28 cellular contexts compared by ENCODE assay signal in the genomic region with DNA sequence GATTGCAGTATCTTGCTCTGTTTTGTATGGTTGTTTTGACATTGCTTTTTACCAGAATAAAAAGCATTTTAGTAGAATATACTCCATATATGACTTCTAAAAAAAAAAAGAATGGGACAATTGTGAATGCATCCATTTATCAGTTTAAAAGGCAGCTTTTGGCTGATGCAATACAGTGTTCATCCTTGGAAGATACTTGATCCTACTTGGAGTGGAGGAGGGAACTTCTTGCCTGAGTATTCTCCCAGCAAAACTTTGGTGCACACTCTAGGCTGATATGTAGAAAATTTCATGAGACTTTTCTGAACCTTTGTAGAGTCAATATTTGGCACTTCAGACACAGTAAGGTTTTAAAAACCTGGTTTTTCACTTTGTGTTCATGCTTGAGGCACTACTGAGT. TPM values are rescaled to one million over a fixed set of nuclear protein-coding genes. Genes with fewer than 3 reads are reported as not detected.
DNase-seq lines count a peak whose midpoint lies in the region; TF ChIP-seq lines count a peak whose summit lies in the region.
"Had no signal": no experiment of that assay in that cellular context is flagged by ENCODE, and none has a peak within 500 bp of the region (broad histone marks: within the 10 kb centered on the region; RNA-seq: fewer than 3 reads in every experiment).

No MANE protein-coding gene starts in this region.

- H3K4ac ChIP-seq in mesendoderm (ENCODE audit: low read depth, low read length), result no peak overlapping the region

- no peak overlapping the region for H3K9ac ChIP-seq in mesendoderm (ENCODE audit: low read length)

- H3K56ac ChIP-seq in mesendoderm (ENCODE audit: low read length), result no peak overlapping the region

- H2BK15ac ChIP-seq in mesendoderm (replicated peaks; ENCODE audit: low read depth), result no peak overlapping the region

- H3K18ac ChIP-seq in mesendoderm (ENCODE audit: low read length), result no peak overlapping the region

- no peak overlapping the region for H4K5ac ChIP-seq in mesendoderm (ENCODE audit: low read length)

- no peak overlapping the region for H3K27ac Mint-ChIP-seq in activated T-cell treated with anti-CD3 and anti-CD28 coated beads, Interleukin-2, amount 50 U/mL, for 24 hours
- H3K27ac Mint-ChIP-seq: activated CD4-positive, alpha-beta T cell treated with anti-CD3 and anti-CD28 coated beads, Interleukin-2, amount 10 ng/mL, durations not matched to agents 24 days and 14 days; activated naive CD8-positive, alpha-beta T cell treated with anti-CD3 and anti-CD28 coated beads, Interleukin-2, amount 50 U/mL, for 24 hours; immature natural killer cell had no signal

- H3K36me3 ChIP-seq in BJ (ENCODE audit: control insufficient read depth, insufficient read depth, low read length), result peaks cover 3% of the 10 kb centered on the region
- peaks cover 4% of the 10 kb centered on the region for H3K36me3 ChIP-seq in mesendoderm (ENCODE audit: control insufficient read depth, insufficient read depth, low read length)
- peaks cover 0 to 27% of the 10 kb centered on the region in 2 donors for H3K36me3 ChIP-seq in vagina

- no peaks in the 10 kb centered on the region for H3K27me3 Mint-ChIP-seq in activated T-cell treated with anti-CD3 and anti-CD28 coated beads, Interleukin-2, amount 50 U/mL, for 24 hours
- H3K27me3 Mint-ChIP-seq: activated CD4-positive, alpha-beta T cell treated with anti-CD3 and anti-CD28 coated beads, Interleukin-2, amount 10 ng/mL, durations not matched to agents 24 days and 14 days; activated naive CD8-positive, alpha-beta T cell treated with anti-CD3 and anti-CD28 coated beads, Interleukin-2, amount 50 U/mL, for 24 hours; naive B cell had no signal

- no peak overlapping the region for H3K27ac ChIP-seq in mesendoderm (ENCODE audit: low read depth, low read length)
- no peak overlapping the region for H3K27ac ChIP-seq in vagina
- H3K27ac ChIP-seq: body of pancreas, gastrocnemius medialis, hepatocyte, Peyer's patch, stomach, tibial nerve had no signal

- POLR2A ChIA-PET in BJ (lab: Charles Lee), result no interaction called here

- DNase-seq in BJ (ENCODE audit: low read depth), result peak; percentile 3
- DNase-seq in OCI-M1 (lab: John Stamatoyannopoulos, UW), result peak; percentile 32
- peak; percentile 21 for DNase-seq in epidermal melanocyte (ENCODE audit: insufficient read length, low spot score)
- peak; percentile 3 for DNase-seq in mesendoderm
- DNase-seq in vagina (ENCODE audit: extremely low spot score in 2 of 2), result no peak
- no peak for DNase-seq in NCI-H524 treated with DMSO at 0.1 percent for 48 hours (lab: John Stamatoyannopoulos, UW)
- DNase-seq in HPDE6-E6E7 (ENCODE audit: extremely low spot score), result no peak
- DNase-seq in activated T-cell treated with anti-CD3 and anti-CD28 coated beads, Interleukin-2, amount 50 U/mL, for 24 hours, result no peak
- DNase-seq: ACHN; activated CD4-positive, alpha-beta T cell treated with anti-CD3 and anti-CD28 coated beads, Interleukin-2, amount 10 ng/mL, durations not matched to agents 24 days and 14 days; activated gamma-delta T cell treated with Interleukin-2 at 50 U/mL for 16 hours; activated naive CD8-positive, alpha-beta T cell treated with anti-CD3 and anti-CD28 coated beads, Interleukin-2, amount 50 U/mL, for 24 hours; activated T-cell treated with anti-CD3 and anti-CD28 coated beads, Interleukin-2, amount 50 U/mL, for 1 hour; body of pancreas; cerebellar nuclear complex; gastrocnemius medialis; immature natural killer cell; naive B cell; NCI-H2171; NCI-H524; Peyer's patch; SIG-M5; stimulated activated CD4-positive, alpha-beta T cell treated with anti-CD3 and anti-CD28 coated beads, Interleukin-1b, Interleukin-23, amount 100 ng/mL, for 48 hours; stimulated activated CD8-positive, alpha-beta memory T cell treated with anti-CD3 and anti-CD28 coated beads, Interleukin-4, amount 100 ng/mL, for 48 hours; stomach had no signal

- H2AK5ac ChIP-seq in mesendoderm (ENCODE audit: low read length), result no peak overlapping the region

- no peak for TF ChIP-seq POLR2A in vagina (IDR thresholded peaks at IDR 0.05)

- no peaks in the 10 kb centered on the region for H3K79me1 ChIP-seq in mesendoderm (ENCODE audit: low read length)

- CTCF ChIA-PET in BJ (lab: Yijun Ruan, JAX), result interaction anchor here (0.6 kb wide), 1 partner anchor 15 kb away, joined by 3 read pairs; no protein-coding TSS in a partner anchor

- H3K4me3 ChIP-seq in BJ (ENCODE audit: low read depth, low read length) (no peak overlapping the region), mesendoderm (ENCODE audit: low read length) (no peak overlapping the region), vagina (no peak overlapping the region)
- H3K4me3 ChIP-seq: body of pancreas, gastrocnemius medialis, hepatocyte, Peyer's patch, smooth muscle cell, stomach, tibial nerve had no signal

- H3K23ac ChIP-seq in mesendoderm (ENCODE audit: low read length), result no peak overlapping the region

- no peak overlapping the region for H3K4me3 Mint-ChIP-seq in activated T-cell treated with anti-CD3 and anti-CD28 coated beads, Interleukin-2, amount 50 U/mL, for 24 hours
- H3K4me3 Mint-ChIP-seq: activated CD4-positive, alpha-beta T cell treated with anti-CD3 and anti-CD28 coated beads, Interleukin-2, amount 10 ng/mL, durations not matched to agents 24 days and 14 days; activated naive CD8-positive, alpha-beta T cell treated with anti-CD3 and anti-CD28 coated beads, Interleukin-2, amount 50 U/mL, for 24 hours; immature natural killer cell; naive B cell had no signal

- TF ChIP-seq CTCF in BJ (IDR thresholded peaks at IDR 0.05; ENCODE audit: insufficient read depth, low read depth, low read length), result no peak
- TF ChIP-seq CTCF in vagina (IDR thresholded peaks at IDR 0.05), result no peak

- H3K4me2 ChIP-seq in mesendoderm (ENCODE audit: low read length), result no peak overlapping the region
- H3K4me2 ChIP-seq: hepatocyte, smooth muscle cell had no signal

- no peaks in the 10 kb centered on the region for H3K9me3 ChIP-seq in vagina
- H3K9me3 ChIP-seq: body of pancreas, gastrocnemius medialis, Peyer's patch, stomach, tibial nerve had no signal

- H3K27me3 ChIP-seq in BJ (ENCODE audit: control insufficient read depth, insufficient read depth, low read length) (no peaks in the 10 kb centered on the region), mesendoderm (ENCODE audit: insufficient read depth, low read length, poor library complexity) (no peaks in the 10 kb centered on the region), vagina (no peaks in the 10 kb centered on the region)
- H3K27me3 ChIP-seq: body of pancreas, gastrocnemius medialis, hepatocyte, Peyer's patch, stomach, tibial nerve had no signal

- H3K36me3 Mint-ChIP-seq in activated T-cell treated with anti-CD3 and anti-CD28 coated beads, Interleukin-2, amount 50 U/mL, for 24 hours (ENCODE audit: low read depth), result peaks cover 79% of the 10 kb centered on the region

- no peaks in the 10 kb centered on the region for H3K79me2 ChIP-seq in mesendoderm (ENCODE audit: control insufficient read depth, insufficient read depth, low read length)
- H3K79me2 ChIP-seq: hepatocyte had no signal

- no peaks in the 10 kb centered on the region for H3K4me1 Mint-ChIP-seq in activated T-cell treated with anti-CD3 and anti-CD28 coated beads, Interleukin-2, amount 50 U/mL, for 24 hours (ENCODE audit: low read depth)
- H3K4me1 Mint-ChIP-seq: activated CD4-positive, alpha-beta T cell treated with anti-CD3 and anti-CD28 coated beads, Interleukin-2, amount 10 ng/mL, durations not matched to agents 24 days and 14 days; activated naive CD8-positive, alpha-beta T cell treated with anti-CD3 and anti-CD28 coated beads, Interleukin-2, amount 50 U/mL, for 24 hours; immature natural killer cell; naive B cell had no signal

- H3K4me1 ChIP-seq in mesendoderm (ENCODE audit: control insufficient read depth, low read depth, low read length), result no peaks in the 10 kb centered on the region
- no peaks in the 10 kb centered on the region for H3K4me1 ChIP-seq in vagina
- H3K4me1 ChIP-seq: body of pancreas, Peyer's patch, stomach, tibial nerve had no signal

- H4K8ac ChIP-seq in mesendoderm (ENCODE audit: low read depth, low read length), result no peak overlapping the region

- no peaks in the 10 kb centered on the region for H3K9me3 Mint-ChIP-seq in activated T-cell treated with anti-CD3 and anti-CD28 coated beads, Interleukin-2, amount 50 U/mL, for 24 hours
- H3K9me3 Mint-ChIP-seq: activated CD4-positive, alpha-beta T cell treated with anti-CD3 and anti-CD28 coated beads, Interleukin-2, amount 10 ng/mL, durations not matched to agents 24 days and 14 days; activated naive CD8-positive, alpha-beta T cell treated with anti-CD3 and anti-CD28 coated beads, Interleukin-2, amount 50 U/mL, for 24 hours; immature natural killer cell had no signal

- H2BK5ac ChIP-seq in mesendoderm (ENCODE audit: low read length), result no peak overlapping the region

- H2BK120ac ChIP-seq in mesendoderm (ENCODE audit: low read depth, low read length), result no peak overlapping the region

- intact Hi-C loops in vagina (cut with DNase I), result no loop called here

RNA-seq across cellular contexts. Expression of a gene that starts 40.2 kb away (rescaled TPM):
- 68.2 and 86.4 TPM in 2 replicates for polyA plus RNA-seq in BJ (2011; rRNA removed)
- polyA minus RNA-seq in BJ (2011; rRNA and poly(A)+ RNA removed), result 71.0 and 73.1 TPM in 2 replicates
- 36.4 TPM for polyA plus RNA-seq in mesendoderm (2013, experiment 1 of 2)
- 36.6 TPM for polyA plus RNA-seq in mesendoderm (2013, experiment 2 of 2)
- total RNA-seq in vagina, result 60.6 TPM

Comparison
In these comparisons a context has a peak if more than half of its experiments do, and no peak if none do; other contexts are left out.
1. DNase-seq: peak in BJ (single experiment), OCI-M1 (single experiment), epidermal melanocyte (single experiment) and mesendoderm (single experiment); none in vagina (0 of 2), NCI-H524 treated with DMSO at 0.1 percent for 48 hours (single experiment), HPDE6-E6E7 (single experiment) and activated T-cell treated with anti-CD3 and anti-CD28 coated beads, Interleukin-2, amount 50 U/mL, for 24 hours (single experiment).